In the genomic region with DNA sequence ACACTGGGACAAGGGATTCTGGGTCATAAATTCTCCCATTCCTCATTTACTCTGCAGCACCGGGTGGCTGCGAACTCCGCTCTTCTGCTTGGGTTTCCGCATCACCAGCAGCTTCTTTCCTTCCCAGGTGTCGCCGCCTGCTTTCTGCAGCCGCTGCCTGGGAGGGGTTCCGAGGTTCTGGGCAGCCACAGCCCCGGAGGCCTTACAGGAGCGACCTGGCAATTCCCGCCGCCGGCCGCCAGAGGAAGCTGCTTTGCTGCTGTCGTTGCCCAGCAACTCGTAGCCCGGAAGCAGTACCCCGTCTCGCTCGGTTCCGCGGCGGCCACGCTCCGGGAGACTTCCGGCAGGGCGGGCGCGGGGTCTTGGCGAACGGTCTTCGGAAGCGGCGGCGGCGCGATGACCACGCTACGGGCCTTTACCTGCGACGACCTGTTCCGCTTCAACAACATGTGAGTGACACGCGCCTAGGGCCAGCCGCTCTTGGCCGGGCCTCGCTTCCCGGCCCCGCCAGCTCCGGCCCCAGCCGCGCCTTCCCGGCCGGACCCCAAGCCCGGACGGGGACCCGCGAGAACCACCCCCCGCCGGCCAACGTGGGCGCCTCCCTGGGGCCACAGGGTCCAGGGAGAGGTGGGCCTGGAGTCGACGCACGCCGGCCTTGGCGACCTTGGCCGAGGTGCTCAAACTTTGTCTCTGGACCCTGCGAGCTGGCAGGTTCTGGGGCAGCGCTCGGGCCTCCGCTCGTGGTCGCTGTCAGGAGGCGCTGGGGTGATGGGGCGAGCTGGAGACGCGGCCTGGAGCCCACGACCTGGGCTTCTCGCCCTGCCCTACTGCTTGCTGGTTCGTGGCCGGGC, we compare ENCODE assay signal across 8 cellular contexts. TPM values are rescaled to one million over a fixed set of nuclear protein-coding genes. Genes with fewer than 3 reads are reported as not detected.
DNase-seq lines count a peak whose midpoint lies in the region; ATAC-seq and TF ChIP-seq lines count a peak whose summit lies in the region.

A gene with protein sequence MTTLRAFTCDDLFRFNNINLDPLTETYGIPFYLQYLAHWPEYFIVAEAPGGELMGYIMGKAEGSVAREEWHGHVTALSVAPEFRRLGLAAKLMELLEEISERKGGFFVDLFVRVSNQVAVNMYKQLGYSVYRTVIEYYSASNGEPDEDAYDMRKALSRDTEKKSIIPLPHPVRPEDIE (plus strand): TSS at position 362 of the 851 bp plus-strand sequence. CDS start 35 bp downstream, at position 397.

- H3K9ac ChIP-seq in Loucy (ENCODE audit: low read depth, low read length, poor library complexity, severe bottlenecking), result peak within 1 kb of the TSS; percentile 86
- H3K9ac ChIP-seq in subcutaneous abdominal adipose tissue (ENCODE audit: low read length in 5 of 5), result peak within 1 kb of the TSS; percentile 68 to 97 (median 91)

- TF ChIP-seq CTCF in Loucy (conservative IDR thresholded peaks at IDR 0.05; ENCODE audit: low read length) (peak; percentile 54), foreskin keratinocyte (conservative IDR thresholded peaks at IDR 0.05) (peak; percentile 80)

- peak within 1 kb of the TSS; percentile 40 for H3K27ac ChIP-seq in foreskin keratinocyte
- H3K27ac ChIP-seq in subcutaneous abdominal adipose tissue (ENCODE audit: low read depth, low read length), result peak within 1 kb of the TSS; percentile 57

- peak; percentile 82 for DNase-seq in GDM1 (lab: John Stamatoyannopoulos, UW)
- DNase-seq in H7, result peak; percentile 93
- DNase-seq in SIG-M5 treated with dmso at 0.1 percent for 504 hours (lab: John Stamatoyannopoulos, UW; ENCODE audit: unreplicated experiment), result peak; percentile 95
- peak; percentile 80 for DNase-seq in activated gamma-delta T cell treated with anti-CD3 and anti-CD28 coated beads, Interleukin-2, amount 50 U/mL, for 16 hours (ENCODE audit: low read depth)
- peak; percentile 64 to 83 for DNase-seq in foreskin keratinocyte

- H3K9me3 ChIP-seq in Loucy (ENCODE audit: insufficient read depth, low read depth, low read length) (no peaks in the 10 kb centered on the region), neuron (ENCODE audit: low read length) (no peaks in the 10 kb centered on the region), subcutaneous abdominal adipose tissue (ENCODE audit: control insufficient read depth in 5 of 5, low read length in 5 of 5) (no peaks in the 10 kb centered on the region)

- no peaks in the 10 kb centered on the region for H3K27me3 ChIP-seq in H7 (ENCODE audit: control insufficient read depth, insufficient read depth, low read length)
- H3K27me3 ChIP-seq in Loucy (ENCODE audit: insufficient read depth, low read length, poor library complexity, severe bottlenecking), result no peaks in the 10 kb centered on the region
- H3K27me3 ChIP-seq in foreskin keratinocyte, result no peaks in the 10 kb centered on the region
- H3K27me3 ChIP-seq in neuron (ENCODE audit: insufficient read depth, low read length), result no peaks in the 10 kb centered on the region
- no peaks in the 10 kb centered on the region for H3K27me3 ChIP-seq in subcutaneous abdominal adipose tissue (ENCODE audit: control insufficient read depth in 5 of 5, insufficient read depth in 4 of 5, low read length in 5 of 5)

- H3K4me3 ChIP-seq in H7 (ENCODE audit: insufficient read depth, low read depth, low read length), result peak within 1 kb of the TSS; percentile 89
- H3K4me3 ChIP-seq in Loucy (ENCODE audit: low read length, poor library complexity, severe bottlenecking), result peak within 1 kb of the TSS; percentile 94
- H3K4me3 ChIP-seq in neuron (ENCODE audit: low read length), result peak within 1 kb of the TSS; percentile 97
- peak within 1 kb of the TSS; percentile 86 to 95 (median 91) for H3K4me3 ChIP-seq in subcutaneous abdominal adipose tissue (ENCODE audit: low read depth in 1 of 5, low read length in 5 of 5)

- H3K79me2 ChIP-seq in Loucy (ENCODE audit: insufficient read depth, low read length), result peaks cover 51% of the 10 kb centered on the region

- H3K4me2 ChIP-seq in Loucy (ENCODE audit: low read depth, low read length, poor library complexity, severe bottlenecking), result peak within 1 kb of the TSS; percentile 89

- no peaks in the 10 kb centered on the region for H3F3A ChIP-seq in Loucy (ENCODE audit: low read depth)

- peaks cover 44% of the 10 kb centered on the region for H3K4me1 ChIP-seq in Loucy (ENCODE audit: insufficient read depth, low read length, poor library complexity, severe bottlenecking)
- peaks cover 7% of the 10 kb centered on the region for H3K4me1 ChIP-seq in foreskin keratinocyte
- peaks cover 14% of the 10 kb centered on the region for H3K4me1 ChIP-seq in neuron (ENCODE audit: insufficient read depth, low read length)
- peaks cover 0 to 36% (median 27%) of the 10 kb centered on the region in 5 donors for H3K4me1 ChIP-seq in subcutaneous abdominal adipose tissue (ENCODE audit: control insufficient read depth in 5 of 5, insufficient read depth in 5 of 5, low read length in 5 of 5)

- H3K9me2 ChIP-seq in Loucy (replicated peaks; ENCODE audit: low read depth, low read length), result no peaks in the 10 kb centered on the region

- H2AFZ ChIP-seq in Loucy (ENCODE audit: low read length) (peak within 1 kb of the TSS; percentile 86), neuron (ENCODE audit: low read depth, low read length) (peak within 1 kb of the TSS; percentile 23)

- ATAC-seq in foreskin keratinocyte, result peak; percentile 98

- H3K36me3 ChIP-seq in H7 (replicated peaks; ENCODE audit: control insufficient read depth, insufficient read depth, low read length) (no peaks in the 10 kb centered on the region; the same call in 1 of the 2 replicates), Loucy (ENCODE audit: insufficient read depth, low read length) (no peaks in the 10 kb centered on the region), neuron (ENCODE audit: insufficient read depth, low read length) (peaks cover 4% of the 10 kb centered on the region), subcutaneous abdominal adipose tissue (ENCODE audit: control insufficient read depth in 5 of 5, insufficient read depth in 5 of 5, low read length in 5 of 5) (peaks cover 0 to 3% (median 0%) of the 10 kb centered on the region in 5 donors)

- H4K20me1 ChIP-seq in Loucy (ENCODE audit: insufficient read depth, low read length, poor library complexity, severe bottlenecking), result peaks cover 40% of the 10 kb centered on the region

RNA-seq across cellular contexts. Expression of the gene that starts here (rescaled TPM):
- 28.8 and 30.7 TPM in 2 replicates for total RNA-seq in H7 (2014; rRNA removed; shearing (Covaris generic))
- 110 and 118 TPM in 2 replicates for total RNA-seq in foreskin keratinocyte
- 134 and 141 TPM in 2 replicates for polyA plus RNA-seq in foreskin keratinocyte

Comparison
In these comparisons a context has a peak if more than half of its experiments do, and no peak if none do; other contexts are left out.
1. Peak in every context shown above with its lines: DNase-seq, ATAC-seq, H3K4me3 ChIP-seq and H3K27ac ChIP-seq.